In genomic region chr3:40455328-40455727, GRCh38 we compare ENCODE assay signal across 19 cellular contexts. TPM values are rescaled to one million over a fixed set of nuclear protein-coding genes. Genes with fewer than 3 reads are reported as not detected.
DNase-seq lines count a peak whose midpoint lies in the region; ATAC-seq and TF ChIP-seq lines count a peak whose summit lies in the region.
"Had no signal": no experiment of that assay in that cellular context is flagged by ENCODE, and none has a peak within 500 bp of the region (broad histone marks: within the 10 kb centered on the region; RNA-seq: fewer than 3 reads in every experiment).

No MANE protein-coding gene starts in this region.

- H3K4me1 Mint-ChIP-seq in activated CD8-positive, alpha-beta memory T cell treated with anti-CD3 and anti-CD28 coated beads, Interleukin-2, amount 10 ng/mL, durations not matched to agents 7 days and 5 days, result peaks cover 66% of the 10 kb centered on the region
- H3K4me1 Mint-ChIP-seq in HFFc6 (ENCODE audit: low read depth) (peaks cover 71% of the 10 kb centered on the region), brain (peaks cover 81% of the 10 kb centered on the region), neural crest cell (peaks cover 45% of the 10 kb centered on the region)

- ATAC-seq in activated CD8-positive, alpha-beta memory T cell treated with anti-CD3 and anti-CD28 coated beads, Interleukin-2, amount 10 ng/mL, durations not matched to agents 7 days and 5 days, result no peak
- no peak for ATAC-seq in HG03196 (IDR thresholded peaks at IDR 0.05; ENCODE audit: unreplicated experiment)

- peaks cover 22% of the 10 kb centered on the region for H3K36me3 ChIP-seq in brain microvascular endothelial cell (replicated peaks)

- no peaks in the 10 kb centered on the region for H3K27me3 ChIP-seq in brain microvascular endothelial cell (replicated peaks)
- H3K27me3 ChIP-seq: tibial nerve had no signal

- TF ChIP-seq CTCF in HFFc6 (IDR thresholded peaks at IDR 0.05) (no peak), brain (conservative IDR thresholded peaks at IDR 0.05) (no peak), neural crest cell (conservative IDR thresholded peaks at IDR 0.05) (no peak), brain microvascular endothelial cell (IDR thresholded peaks at IDR 0.05; ENCODE audit: low read depth, low read length, missing control alignments) (no peak)

- no peak overlapping the region for H3K4me3 ChIP-seq in brain microvascular endothelial cell (ENCODE audit: low read depth, low read length)
- H3K4me3 ChIP-seq: tibial nerve had no signal

- no peak overlapping the region for H3K27ac ChIP-seq in brain microvascular endothelial cell
- H3K27ac ChIP-seq: tibial nerve had no signal

- no peaks in the 10 kb centered on the region for H3K27me3 Mint-ChIP-seq in activated CD8-positive, alpha-beta memory T cell treated with anti-CD3 and anti-CD28 coated beads, Interleukin-2, amount 10 ng/mL, durations not matched to agents 7 days and 5 days
- peaks cover 6% of the 10 kb centered on the region for H3K27me3 Mint-ChIP-seq in HFFc6 (ENCODE audit: insufficient read depth)
- H3K27me3 Mint-ChIP-seq in brain, result peaks cover 6% of the 10 kb centered on the region
- no peaks in the 10 kb centered on the region for H3K27me3 Mint-ChIP-seq in neural crest cell (ENCODE audit: low read depth)

- H3K27ac Mint-ChIP-seq in activated CD8-positive, alpha-beta memory T cell treated with anti-CD3 and anti-CD28 coated beads, Interleukin-2, amount 10 ng/mL, durations not matched to agents 7 days and 5 days, result no peak overlapping the region
- no peak overlapping the region; the same call in 1 of the 2 replicates for H3K27ac Mint-ChIP-seq in HFFc6
- peak overlapping the region in 2 of 5 experiments; percentile 79 to 96 for H3K27ac Mint-ChIP-seq in brain
- no peak overlapping the region for H3K27ac Mint-ChIP-seq in neural crest cell (ENCODE audit: unreplicated experiment)

- in situ Hi-C loops in brain microvascular endothelial cell (cut with HindIII; ENCODE audit: low pct_ligation_motif_present, low sequenced_read_pairs), result no loop called here

- H3K9me3 Mint-ChIP-seq in activated CD8-positive, alpha-beta memory T cell treated with anti-CD3 and anti-CD28 coated beads, Interleukin-2, amount 10 ng/mL, durations not matched to agents 7 days and 5 days (ENCODE audit: low read depth), result no peaks in the 10 kb centered on the region
- H3K9me3 Mint-ChIP-seq in HFFc6, result peaks cover 5% of the 10 kb centered on the region; the same call in 1 of the 2 replicates
- peaks cover 0 to 4% (median 0%) of the 10 kb centered on the region in 5 experiments for H3K9me3 Mint-ChIP-seq in brain
- no peaks in the 10 kb centered on the region for H3K9me3 Mint-ChIP-seq in neural crest cell

- H3K4me3 Mint-ChIP-seq in activated CD8-positive, alpha-beta memory T cell treated with anti-CD3 and anti-CD28 coated beads, Interleukin-2, amount 10 ng/mL, durations not matched to agents 7 days and 5 days, result peak overlapping the region; percentile 93
- H3K4me3 Mint-ChIP-seq in HFFc6 (peak overlapping the region; percentile 97; the same call in 1 of the 2 replicates), brain (peak overlapping the region; percentile 89 to 100 (median 98)), neural crest cell (peak overlapping the region; percentile 92)

- no peak for DNase-seq in activated CD8-positive, alpha-beta memory T cell treated with anti-CD3 and anti-CD28 coated beads, Interleukin-2, amount 10 ng/mL, durations not matched to agents 7 days and 5 days
- DNase-seq in activated CD8-positive, alpha-beta memory T cell treated with anti-CD3 and anti-CD28 coated beads for 24 hours, result no peak
- DNase-seq in HFFc6 (no peak), neural crest cell (ENCODE audit: low read depth, low spot score) (no peak), dermis blood vessel endothelial cell (no peak), brain microvascular endothelial cell (no peak)
- DNase-seq: activated CD4-positive, CD25-positive, alpha-beta regulatory T cell treated with anti-CD3 and anti-CD28 coated beads, Interleukin-2, amount 50 U/mL, for 72 hours; aorta; C1 segment of cervical spinal cord; DMS53; hippocampal formation; NCI-H1417; NCI-H526 treated with DMSO at 0.1 percent for 48 hours; retina; SIG-M5; T-helper 9 cell had no signal

- CTCF ChIA-PET in activated CD8-positive, alpha-beta memory T cell treated with anti-CD3 and anti-CD28 coated beads, Interleukin-2, amount 10 ng/mL, durations not matched to agents 7 days and 5 days (lab: Charles Lee), result no interaction called here

- peaks cover 33% of the 10 kb centered on the region for H3K36me3 Mint-ChIP-seq in activated CD8-positive, alpha-beta memory T cell treated with anti-CD3 and anti-CD28 coated beads, Interleukin-2, amount 10 ng/mL, durations not matched to agents 7 days and 5 days
- peaks cover 34% of the 10 kb centered on the region for H3K36me3 Mint-ChIP-seq in HFFc6 (ENCODE audit: low read depth)
- peaks cover 25% of the 10 kb centered on the region for H3K36me3 Mint-ChIP-seq in brain
- H3K36me3 Mint-ChIP-seq in neural crest cell (ENCODE audit: low read depth), result peaks cover 11% of the 10 kb centered on the region

RNA-seq across cellular contexts. Expression of gene RPL14, which starts 1.8 kb away (rescaled TPM):
- total RNA-seq in activated CD8-positive, alpha-beta memory T cell treated with anti-CD3 and anti-CD28 coated beads, Interleukin-2, amount 10 ng/mL, durations not matched to agents 7 days and 5 days, result 1,000 to 10,000 TPM; 1,755 to 2,066 TPM
- total RNA-seq in HFFc6 (2021; fragmentation: NEBNext Ultra II Directional; extraction: Animal tissue kit (Norgen Biotek cat#: 25700)), result 1,000 to 10,000 TPM; 1,695 to 2,062 (median 1,834) TPM
- polyA plus RNA-seq in brain (ENCODE audit: insufficient read depth, low read depth, low replicate concordance), result 635 TPM
- total RNA-seq in neural crest cell, result 1,863 and 1,936 TPM in 2 replicates
- total RNA-seq in dermis blood vessel endothelial cell, result 370 and 518 TPM in 2 replicates

RNA-seq across cellular contexts. Expression of gene ZNF619, which starts 21.6 kb away (rescaled TPM):
- 10 to 100 TPM; 10.1 to 11.0 TPM for total RNA-seq in activated CD8-positive, alpha-beta memory T cell treated with anti-CD3 and anti-CD28 coated beads, Interleukin-2, amount 10 ng/mL, durations not matched to agents 7 days and 5 days
- total RNA-seq in HFFc6 (2021; fragmentation: NEBNext Ultra II Directional; extraction: Animal tissue kit (Norgen Biotek cat#: 25700)), result 1 to 10 TPM; 3.2 to 5.1 (median 4.7) TPM
- 1.8 TPM for polyA plus RNA-seq in brain (ENCODE audit: insufficient read depth, low read depth, low replicate concordance)
- 5.4 and 5.9 TPM in 2 replicates for total RNA-seq in neural crest cell
- 6.8 and 9.5 TPM in 2 replicates for total RNA-seq in dermis blood vessel endothelial cell

RNA-seq across cellular contexts. Expression of gene ZNF620, which starts 50.5 kb away (rescaled TPM):
- 1 to 10 TPM; 5.7 to 8.3 TPM for total RNA-seq in activated CD8-positive, alpha-beta memory T cell treated with anti-CD3 and anti-CD28 coated beads, Interleukin-2, amount 10 ng/mL, durations not matched to agents 7 days and 5 days
- 1 to 10 TPM in 1 of 6 experiments, under 1 TPM in 5; 0.54 to 1.2 (median 0.69) TPM for total RNA-seq in HFFc6 (2021; fragmentation: NEBNext Ultra II Directional; extraction: Animal tissue kit (Norgen Biotek cat#: 25700))
- polyA plus RNA-seq in brain (ENCODE audit: insufficient read depth, low read depth, low replicate concordance), result 3.5 TPM
- total RNA-seq in neural crest cell, result 22.0 and 24.0 TPM in 2 replicates
- total RNA-seq in dermis blood vessel endothelial cell, result 7.4 and 9.7 TPM in 2 replicates
